Comparison of ENCODE assay signal across 8 cellular contexts in the genomic region with DNA sequence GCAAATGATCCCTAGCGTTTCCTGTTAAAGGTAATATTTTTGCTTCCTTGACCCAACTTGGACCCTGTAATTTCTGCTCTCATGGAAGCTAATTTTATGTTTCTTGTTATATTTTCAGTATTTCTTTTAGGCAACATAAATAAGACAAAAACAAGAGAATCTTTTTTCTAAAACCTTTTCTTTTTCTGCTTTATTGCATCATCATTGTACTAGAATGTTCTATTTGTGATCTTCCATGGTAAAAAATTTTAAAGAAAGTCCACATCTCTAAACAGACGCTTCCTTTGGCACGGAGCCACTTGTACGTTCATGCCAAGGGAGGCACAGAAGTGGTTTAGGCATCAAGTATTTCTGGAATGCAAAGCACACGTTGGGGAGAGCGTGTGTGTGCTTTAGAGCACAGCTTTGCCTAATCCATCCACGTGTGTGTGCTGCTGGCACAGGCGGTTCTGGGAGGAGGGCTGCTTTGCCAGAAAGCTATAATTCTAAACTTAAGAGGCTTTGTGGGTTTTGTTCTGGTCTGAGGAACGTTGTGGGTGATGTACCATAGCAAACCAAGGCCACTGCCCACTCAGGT.
A peak's percentile ranks its signal among the peaks of the same experiment; 100 is the strongest.
DNase-seq lines count a peak whose midpoint lies in the region; ATAC-seq and TF ChIP-seq lines count a peak whose summit lies in the region.

No MANE protein-coding gene starts in this region.

- TF ChIP-seq CTCF in fibroblast of lung (conservative IDR thresholded peaks at IDR 0.05 in 1 of 2, IDR thresholded peaks at IDR 0.05 in 1 of 2; ENCODE audit: low read depth in 1 of 2, low read length in 2 of 2), result no peak

- peak overlapping the region; percentile 80 for H3K27ac ChIP-seq in fibroblast of lung (ENCODE audit: insufficient read depth, low read length)

- peak overlapping the region; percentile 74 for H3K4me2 ChIP-seq in fibroblast of lung (ENCODE audit: extremely low read depth, insufficient read depth, low read length)

- H3K79me2 ChIP-seq in fibroblast of lung (ENCODE audit: control insufficient read depth, insufficient read depth, low read length), result no peaks in the 10 kb centered on the region

- peak; percentile 87 for DNase-seq in GM03348 (ENCODE audit: low spot score)
- peak; percentile 14 for DNase-seq in RPMI8226
- DNase-seq in fibroblast of lung (ENCODE audit: low read depth in 2 of 2), result peak; percentile 85 to 86
- peak; percentile 95 for DNase-seq in pulmonary artery endothelial cell (ENCODE audit: low read depth, low spot score)
- no peak for DNase-seq in NCI-H748 treated with DMSO at 0.1 percent for 48 hours (lab: John Stamatoyannopoulos, UW)
- DNase-seq in NCI-H2081 treated with DMSO at 0.1 percent for 48 hours (lab: John Stamatoyannopoulos, UW), result no peak

- peak overlapping the region; percentile 38 for H3K9ac ChIP-seq in fibroblast of lung (ENCODE audit: insufficient read depth, low read length)

- H4K20me1 ChIP-seq in fibroblast of lung (ENCODE audit: control insufficient read depth, extremely low read depth, insufficient read depth, low read length), result no peaks in the 10 kb centered on the region

- no peaks in the 10 kb centered on the region for H3K36me3 ChIP-seq in fibroblast of lung (ENCODE audit: control insufficient read depth, insufficient read depth, low read length)

- H2AFZ ChIP-seq in fibroblast of lung (ENCODE audit: low read length), result no peak overlapping the region

- H3K4me1 ChIP-seq in fibroblast of lung (ENCODE audit: control insufficient read depth, extremely low read depth, insufficient read depth, low read length), result peaks cover 11% of the 10 kb centered on the region

- H3K27me3 ChIP-seq in fibroblast of lung (ENCODE audit: control insufficient read depth, insufficient read depth, low read length), result no peaks in the 10 kb centered on the region

- no peak overlapping the region for H3K4me3 ChIP-seq in fibroblast of lung (replicated peaks in 1 of 4; ENCODE audit: control extremely low read depth in 1 of 4, insufficient read depth in 1 of 4, low read depth in 3 of 4, low read length in 4 of 4)

- H3K9me3 ChIP-seq in fibroblast of lung (ENCODE audit: control insufficient read depth, insufficient read depth, low read depth, low read length), result no peaks in the 10 kb centered on the region

- ATAC-seq in HG02973 (IDR thresholded peaks at IDR 0.05; ENCODE audit: unreplicated experiment), result no peak
- no peak for ATAC-seq in GM19452 (IDR thresholded peaks at IDR 0.05; ENCODE audit: unreplicated experiment)

Comparison
In these comparisons a context has a peak if more than half of its experiments do, and no peak if none do; other contexts are left out.
1. DNase-seq: peak in GM03348 (single experiment), RPMI8226 (single experiment), fibroblast of lung (2 of 2) and pulmonary artery endothelial cell (single experiment); none in NCI-H748 treated with DMSO at 0.1 percent for 48 hours (single experiment) and NCI-H2081 treated with DMSO at 0.1 percent for 48 hours (single experiment).